Comparison of ENCODE assay signal across 16 cellular contexts in genomic region chr1:8218351-8219092, GRCh38.
A peak's percentile ranks its signal among the peaks of the same experiment; 100 is the strongest.
DNase-seq lines count a peak whose midpoint lies in the region; ATAC-seq and TF ChIP-seq lines count a peak whose summit lies in the region.
"Had no signal": no experiment of that assay in that cellular context is flagged by ENCODE, and none has a peak within 500 bp of the region (broad histone marks: within the 10 kb centered on the region; RNA-seq: fewer than 3 reads in every experiment).

No MANE protein-coding gene starts in this region.

- H3K4me3 ChIP-seq in epithelial cell of esophagus (ENCODE audit: low read length): no peak overlapping the region

- TF ChIP-seq CTCF in epithelial cell of esophagus (IDR thresholded peaks at IDR 0.05; ENCODE audit: insufficient read depth, low read depth, low read length, missing control alignments): no peak

- ATAC-seq in sciatic nerve: peak; percentile 54
- no peak for ATAC-seq in HG03439 (IDR thresholded peaks at IDR 0.05; ENCODE audit: unreplicated experiment)
- ATAC-seq in HG02970 (IDR thresholded peaks at IDR 0.05; ENCODE audit: low FRiP score, unreplicated experiment): no peak
- ATAC-seq: activated T-cell treated with anti-CD3 and anti-CD28 coated beads, Interleukin-2, amount 50 U/mL, for 72 hours; CD8-positive, alpha-beta T cell had no signal

- DNase-seq in H4 (ENCODE audit: low spot score) (peak; percentile 64), OCI-M1 (lab: John Stamatoyannopoulos, UW) (peak; percentile 29), epithelial cell of esophagus (ENCODE audit: low read depth) (peak; percentile 56), sciatic nerve (ENCODE audit: low spot score) (no peak), HT-29 (ENCODE audit: low spot score) (no peak)
- DNase-seq: activated CD4-positive, CD25-positive, alpha-beta regulatory T cell treated with anti-CD3 and anti-CD28 coated beads, Interleukin-2, amount 50 U/mL, for 72 hours; activated T-cell treated with anti-CD3 and anti-CD28 coated beads, Interleukin-2, amount 50 U/mL, for 72 hours; CD8-positive, alpha-beta T cell; effector CD8-positive, alpha-beta T cell; GDM1; NCI-H146; NCI-H526; sigmoid colon; SK-N-SH had no signal

- intact Hi-C loops in sciatic nerve (cut with DNase I): no loop called here

Comparison
In these comparisons a context has a peak if more than half of its experiments do, and no peak if none do; other contexts are left out.
1. DNase-seq: peak in H4 (single experiment), OCI-M1 (single experiment) and epithelial cell of esophagus (single experiment); none in sciatic nerve (single experiment) and HT-29 (single experiment).